1 cellular context compared by ENCODE assay signal in the genomic region with DNA sequence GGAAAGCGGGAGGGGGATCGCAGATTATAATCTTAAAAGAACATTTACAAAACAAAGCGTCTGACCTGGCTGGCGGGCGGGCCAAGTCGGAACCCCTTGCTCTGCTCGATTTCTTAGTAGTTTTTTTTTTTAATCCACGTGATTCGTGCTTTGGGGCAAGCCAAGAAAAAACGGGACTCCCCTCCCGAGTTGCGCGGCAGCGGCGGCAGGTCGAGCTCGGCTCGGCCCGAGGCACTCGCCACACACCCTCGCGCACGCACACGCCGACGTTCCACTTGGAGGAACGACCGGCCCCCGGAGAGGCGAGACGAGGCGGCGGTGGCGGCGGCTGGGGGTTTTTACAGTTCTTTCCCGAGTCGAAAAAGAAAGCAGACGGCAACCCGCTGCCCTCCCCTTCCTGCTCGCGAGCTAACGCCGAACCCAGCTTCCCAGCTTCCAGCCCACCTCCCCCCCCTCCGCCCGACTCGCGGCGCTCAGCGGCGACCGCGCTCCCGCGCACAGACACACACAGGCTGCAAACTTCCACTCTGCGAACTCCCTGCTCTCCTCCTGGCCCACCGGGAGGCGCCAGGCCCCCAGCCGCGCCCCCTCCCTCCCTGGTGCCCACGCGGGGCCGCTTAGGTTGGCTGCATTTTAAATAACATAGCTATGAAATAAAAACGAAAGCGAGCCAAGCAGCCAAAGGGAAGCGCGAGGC.
TF ChIP-seq lines count a peak whose summit lies in the region.

No MANE protein-coding gene starts in this region.

TF ChIP-seq in GM23338, 12 proteins besides CTCF, POLR2A, EP300 and RAD21 (continued from another document):
- TF ChIP-seq, protein P1, sequence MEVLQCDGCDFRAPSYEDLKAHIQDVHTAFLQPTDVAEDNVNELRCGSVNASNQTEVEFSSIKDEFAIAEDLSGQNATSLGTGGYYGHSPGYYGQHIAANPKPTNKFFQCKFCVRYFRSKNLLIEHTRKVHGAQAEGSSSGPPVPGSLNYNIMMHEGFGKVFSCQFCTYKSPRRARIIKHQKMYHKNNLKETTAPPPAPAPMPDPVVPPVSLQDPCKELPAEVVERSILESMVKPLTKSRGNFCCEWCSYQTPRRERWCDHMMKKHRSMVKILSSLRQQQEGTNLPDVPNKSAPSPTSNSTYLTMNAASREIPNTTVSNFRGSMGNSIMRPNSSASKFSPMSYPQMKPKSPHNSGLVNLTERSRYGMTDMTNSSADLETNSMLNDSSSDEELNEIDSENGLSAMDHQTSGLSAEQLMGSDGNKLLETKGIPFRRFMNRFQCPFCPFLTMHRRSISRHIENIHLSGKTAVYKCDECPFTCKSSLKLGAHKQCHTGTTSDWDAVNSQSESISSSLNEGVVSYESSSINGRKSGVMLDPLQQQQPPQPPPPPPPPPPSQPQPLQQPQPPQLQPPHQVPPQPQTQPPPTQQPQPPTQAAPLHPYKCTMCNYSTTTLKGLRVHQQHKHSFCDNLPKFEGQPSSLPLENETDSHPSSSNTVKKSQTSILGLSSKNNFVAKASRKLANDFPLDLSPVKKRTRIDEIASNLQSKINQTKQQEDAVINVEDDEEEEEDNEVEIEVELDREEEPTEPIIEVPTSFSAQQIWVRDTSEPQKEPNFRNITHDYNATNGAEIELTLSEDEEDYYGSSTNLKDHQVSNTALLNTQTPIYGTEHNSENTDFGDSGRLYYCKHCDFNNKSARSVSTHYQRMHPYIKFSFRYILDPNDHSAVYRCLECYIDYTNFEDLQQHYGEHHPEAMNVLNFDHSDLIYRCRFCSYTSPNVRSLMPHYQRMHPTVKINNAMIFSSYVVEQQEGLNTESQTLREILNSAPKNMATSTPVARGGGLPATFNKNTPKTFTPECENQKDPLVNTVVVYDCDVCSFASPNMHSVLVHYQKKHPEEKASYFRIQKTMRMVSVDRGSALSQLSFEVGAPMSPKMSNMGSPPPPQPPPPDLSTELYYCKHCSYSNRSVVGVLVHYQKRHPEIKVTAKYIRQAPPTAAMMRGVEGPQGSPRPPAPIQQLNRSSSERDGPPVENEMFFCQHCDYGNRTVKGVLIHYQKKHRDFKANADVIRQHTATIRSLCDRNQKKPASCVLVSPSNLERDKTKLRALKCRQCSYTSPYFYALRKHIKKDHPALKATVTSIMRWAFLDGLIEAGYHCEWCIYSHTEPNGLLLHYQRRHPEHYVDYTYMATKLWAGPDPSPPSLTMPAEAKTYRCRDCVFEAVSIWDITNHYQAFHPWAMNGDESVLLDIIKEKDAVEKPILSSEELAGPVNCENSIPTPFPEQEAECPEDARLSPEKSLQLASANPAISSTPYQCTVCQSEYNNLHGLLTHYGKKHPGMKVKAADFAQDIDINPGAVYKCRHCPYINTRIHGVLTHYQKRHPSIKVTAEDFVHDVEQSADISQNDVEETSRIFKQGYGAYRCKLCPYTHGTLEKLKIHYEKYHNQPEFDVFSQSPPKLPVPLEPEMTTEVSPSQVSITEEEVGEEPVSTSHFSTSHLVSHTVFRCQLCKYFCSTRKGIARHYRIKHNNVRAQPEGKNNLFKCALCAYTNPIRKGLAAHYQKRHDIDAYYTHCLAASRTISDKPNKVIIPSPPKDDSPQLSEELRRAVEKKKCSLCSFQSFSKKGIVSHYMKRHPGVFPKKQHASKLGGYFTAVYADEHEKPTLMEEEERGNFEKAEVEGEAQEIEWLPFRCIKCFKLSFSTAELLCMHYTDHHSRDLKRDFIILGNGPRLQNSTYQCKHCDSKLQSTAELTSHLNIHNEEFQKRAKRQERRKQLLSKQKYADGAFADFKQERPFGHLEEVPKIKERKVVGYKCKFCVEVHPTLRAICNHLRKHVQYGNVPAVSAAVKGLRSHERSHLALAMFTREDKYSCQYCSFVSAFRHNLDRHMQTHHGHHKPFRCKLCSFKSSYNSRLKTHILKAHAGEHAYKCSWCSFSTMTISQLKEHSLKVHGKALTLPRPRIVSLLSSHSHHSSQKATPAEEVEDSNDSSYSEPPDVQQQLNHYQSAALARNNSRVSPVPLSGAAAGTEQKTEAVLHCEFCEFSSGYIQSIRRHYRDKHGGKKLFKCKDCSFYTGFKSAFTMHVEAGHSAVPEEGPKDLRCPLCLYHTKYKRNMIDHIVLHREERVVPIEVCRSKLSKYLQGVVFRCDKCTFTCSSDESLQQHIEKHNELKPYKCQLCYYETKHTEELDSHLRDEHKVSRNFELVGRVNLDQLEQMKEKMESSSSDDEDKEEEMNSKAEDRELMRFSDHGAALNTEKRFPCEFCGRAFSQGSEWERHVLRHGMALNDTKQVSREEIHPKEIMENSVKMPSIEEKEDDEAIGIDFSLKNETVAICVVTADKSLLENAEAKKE (CRISPR knock-in tag; IDR thresholded peaks at IDR 0.05): no peak
- no peak for TF ChIP-seq EZH2 (IDR thresholded peaks at IDR 0.05; ENCODE audit: low read depth, unreplicated experiment)
- TF ChIP-seq JUNB (IDR thresholded peaks at IDR 0.05; ENCODE audit: unreplicated experiment): no peak
- no peak for TF ChIP-seq NANOG (IDR thresholded peaks at IDR 0.05; ENCODE audit: borderline replicate concordance)
- TF ChIP-seq, protein P2, sequence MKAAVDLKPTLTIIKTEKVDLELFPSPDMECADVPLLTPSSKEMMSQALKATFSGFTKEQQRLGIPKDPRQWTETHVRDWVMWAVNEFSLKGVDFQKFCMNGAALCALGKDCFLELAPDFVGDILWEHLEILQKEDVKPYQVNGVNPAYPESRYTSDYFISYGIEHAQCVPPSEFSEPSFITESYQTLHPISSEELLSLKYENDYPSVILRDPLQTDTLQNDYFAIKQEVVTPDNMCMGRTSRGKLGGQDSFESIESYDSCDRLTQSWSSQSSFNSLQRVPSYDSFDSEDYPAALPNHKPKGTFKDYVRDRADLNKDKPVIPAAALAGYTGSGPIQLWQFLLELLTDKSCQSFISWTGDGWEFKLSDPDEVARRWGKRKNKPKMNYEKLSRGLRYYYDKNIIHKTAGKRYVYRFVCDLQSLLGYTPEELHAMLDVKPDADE (IDR thresholded peaks at IDR 0.05): no peak
- TF ChIP-seq ZNF114 (CRISPR knock-in tag; IDR thresholded peaks at IDR 0.05): no peak
- no peak for TF ChIP-seq CREB1 (CRISPR knock-in tag; IDR thresholded peaks at IDR 0.05; ENCODE audit: low read depth)
- no peak for TF ChIP-seq POLR2AphosphoS5 (IDR thresholded peaks at IDR 0.05; ENCODE audit: low read depth)
